1 cellular context compared by ENCODE assay signal in genomic region chr2:112253261-112253807, GRCh38.
A peak's percentile ranks its signal among the peaks of the same experiment; 100 is the strongest.
TF ChIP-seq lines count a peak whose summit lies in the region.

No MANE protein-coding gene starts in this region.

TF ChIP-seq in K562, 482 proteins besides CTCF, POLR2A, EP300 and RAD21:
- TF ChIP-seq GTF2E2 (tag; IDR thresholded peaks at IDR 0.05): no peak
- no peak for TF ChIP-seq U2AF1 (optimal IDR thresholded peaks at IDR 0.05; ENCODE audit: low read depth, low read length)
- TF ChIP-seq ZHX1 (conservative IDR thresholded peaks at IDR 0.05; ENCODE audit: low read length): no peak
- no peak for TF ChIP-seq SREBF1 (IDR thresholded peaks at IDR 0.05; ENCODE audit: borderline replicate concordance, low read depth, low read length)
- peak; percentile 92 for TF ChIP-seq NFIC (IDR thresholded peaks at IDR 0.05)
- TF ChIP-seq ZNF224 (CRISPR knock-in tag; IDR thresholded peaks at IDR 0.05): no peak
- no peak for TF ChIP-seq ZNF609 (CRISPR knock-in tag; IDR thresholded peaks at IDR 0.05; ENCODE audit: borderline replicate concordance)
- no peak for TF ChIP-seq ZBTB11 (CRISPR knock-in tag; IDR thresholded peaks at IDR 0.05)
